Comparison of ENCODE assay signal across 27 cellular contexts in genomic region chr2:10514287-10514686, GRCh38.
DNase-seq lines count a peak whose midpoint lies in the region; ATAC-seq and TF ChIP-seq lines count a peak whose summit lies in the region.
"Had no signal": no experiment of that assay in that cellular context is flagged by ENCODE, and none has a peak within 500 bp of the region (broad histone marks: within the 10 kb centered on the region; RNA-seq: fewer than 3 reads in every experiment).

No MANE protein-coding gene starts in this region.

- no peak overlapping the region for H3K4me3 Mint-ChIP-seq in activated CD4-positive, alpha-beta memory T cell treated with anti-CD3 and anti-CD28 coated beads for 36 hours
- no peak overlapping the region for H3K4me3 Mint-ChIP-seq in activated CD4-positive, alpha-beta memory T cell treated with anti-CD3 and anti-CD28 coated beads, Interleukin-2, amount 10 ng/mL, durations not matched to agents 7 days and 5 days
- H3K4me3 Mint-ChIP-seq: activated CD4-positive, alpha-beta T cell treated with anti-CD3 and anti-CD28 coated beads for 36 hours; naive B cell had no signal

- no peak overlapping the region; the same call in 1 of the 2 replicates for H4K5ac ChIP-seq in IMR-90 (ENCODE audit: low read depth, low read length)

- peak overlapping the region; percentile 72; the same call in 1 of the 2 replicates for H2AK5ac ChIP-seq in IMR-90 (ENCODE audit: low read depth, low read length)

- H3K27ac ChIP-seq in IMR-90 (ENCODE audit: insufficient read depth, low read length), result no peak overlapping the region
- H3K27ac ChIP-seq in epithelial cell of prostate, result peak overlapping the region; percentile 94
- H3K27ac ChIP-seq in smooth muscle cell (ENCODE audit: low read depth), result peak overlapping the region; percentile 42
- H3K27ac ChIP-seq: cardiac muscle cell, right lobe of liver, transverse colon had no signal

- H3K9me3 ChIP-seq in IMR-90 (ENCODE audit: control insufficient read depth, insufficient read depth, low read length), result peaks cover 17% of the 10 kb centered on the region
- no peaks in the 10 kb centered on the region for H3K9me3 ChIP-seq in smooth muscle cell (replicated peaks; ENCODE audit: low read depth)
- H3K9me3 ChIP-seq: BE2C had no signal

- H3K9me3 Mint-ChIP-seq in activated CD4-positive, alpha-beta memory T cell treated with anti-CD3 and anti-CD28 coated beads for 36 hours, result peaks cover 29% of the 10 kb centered on the region
- H3K9me3 Mint-ChIP-seq in activated CD4-positive, alpha-beta memory T cell treated with anti-CD3 and anti-CD28 coated beads, Interleukin-2, amount 10 ng/mL, durations not matched to agents 7 days and 5 days, result peaks cover 18% of the 10 kb centered on the region

- no peaks in the 10 kb centered on the region for H3K4me1 Mint-ChIP-seq in activated CD4-positive, alpha-beta memory T cell treated with anti-CD3 and anti-CD28 coated beads for 36 hours (ENCODE audit: low read depth)
- H3K4me1 Mint-ChIP-seq in activated CD4-positive, alpha-beta memory T cell treated with anti-CD3 and anti-CD28 coated beads, Interleukin-2, amount 10 ng/mL, durations not matched to agents 7 days and 5 days, result no peaks in the 10 kb centered on the region
- H3K4me1 Mint-ChIP-seq: activated CD4-positive, alpha-beta T cell treated with anti-CD3 and anti-CD28 coated beads for 36 hours; IgD-negative memory B cell; naive B cell had no signal

- H4K20me1 ChIP-seq in IMR-90 (ENCODE audit: insufficient read depth, low read length), result no peaks in the 10 kb centered on the region
- no peaks in the 10 kb centered on the region for H4K20me1 ChIP-seq in smooth muscle cell (ENCODE audit: low read depth)

- H3K18ac ChIP-seq in IMR-90 (ENCODE audit: low read depth, low read length), result no peak overlapping the region

- POLR2A ChIA-PET in activated CD4-positive, alpha-beta memory T cell treated with anti-CD3 and anti-CD28 coated beads for 36 hours (lab: Charles Lee), result no interaction called here
- POLR2A ChIA-PET in activated CD4-positive, alpha-beta memory T cell treated with anti-CD3 and anti-CD28 coated beads, Interleukin-2, amount 10 ng/mL, durations not matched to agents 7 days and 5 days (lab: Charles Lee), result no interaction called here
- POLR2A ChIA-PET in IMR-90 (lab: Charles Lee; ENCODE audit: unreplicated experiment), result no interaction called here

- CTCF ChIA-PET in activated CD4-positive, alpha-beta memory T cell treated with anti-CD3 and anti-CD28 coated beads for 36 hours (lab: Charles Lee), result no interaction called here
- CTCF ChIA-PET in activated CD4-positive, alpha-beta memory T cell treated with anti-CD3 and anti-CD28 coated beads, Interleukin-2, amount 10 ng/mL, durations not matched to agents 7 days and 5 days (lab: Charles Lee), result interaction anchor here (0.7 kb wide), 1 partner anchor 10 kb away, joined by 3 read pairs; no protein-coding TSS in a partner anchor
- CTCF ChIA-PET in IMR-90 (lab: Yijun Ruan, JAX), result no interaction called here

- no peak overlapping the region for H3K27ac Mint-ChIP-seq in activated CD4-positive, alpha-beta memory T cell treated with anti-CD3 and anti-CD28 coated beads for 36 hours
- H3K27ac Mint-ChIP-seq in activated CD4-positive, alpha-beta memory T cell treated with anti-CD3 and anti-CD28 coated beads, Interleukin-2, amount 10 ng/mL, durations not matched to agents 7 days and 5 days, result no peak overlapping the region
- H3K27ac Mint-ChIP-seq: activated CD4-positive, alpha-beta T cell treated with anti-CD3 and anti-CD28 coated beads for 36 hours; IgD-negative memory B cell; naive B cell had no signal

- H3K4ac ChIP-seq in IMR-90 (ENCODE audit: low read depth, low read length), result peak overlapping the region; percentile 24; the same call in 1 of the 2 replicates

- H3K14ac ChIP-seq in IMR-90 (replicated peaks; ENCODE audit: low read depth, low read length), result no peak overlapping the region

- H3K79me2 ChIP-seq in smooth muscle cell (ENCODE audit: low read depth), result no peaks in the 10 kb centered on the region

- ATAC-seq in IMR-90 (ENCODE audit: low read depth) (no peak), HG03469 (IDR thresholded peaks at IDR 0.05; ENCODE audit: unreplicated experiment) (no peak)
- ATAC-seq: activated CD4-positive, alpha-beta T cell treated with anti-CD3 and anti-CD28 coated beads for 36 hours had no signal

- TF ChIP-seq CTCF in IMR-90 (conservative IDR thresholded peaks at IDR 0.05; ENCODE audit: low read depth, low read length) (no peak), smooth muscle cell (IDR thresholded peaks at IDR 0.05; ENCODE audit: borderline replicate concordance, insufficient read depth, poor library complexity, severe bottlenecking) (no peak)

- H2BK20ac ChIP-seq in IMR-90 (ENCODE audit: low read depth, low read length), result peak overlapping the region; percentile 52; the same call in 1 of the 2 replicates

- H3K23ac ChIP-seq in IMR-90 (ENCODE audit: low read depth, low read length), result 0 out of 2 replicates have a peak overlapping the region, but pooled peaks have one; percentile 27

- no peaks in the 10 kb centered on the region for H3F3A ChIP-seq in smooth muscle cell (ENCODE audit: low read depth)

- WGBS in IMR-90 (ENCODE audit: extremely low coverage in 2 of 2, insufficient read length in 1 of 2), 2 experiments, result no CpG with 5 or more reads among the region's 4 CpGs
- 97% methylated on average over 4 of the region's 4 CpGs for WGBS in smooth muscle cell (ENCODE audit: low lambda C conversion rate)

- peak overlapping the region; percentile 17 for H2BK120ac ChIP-seq in IMR-90 (ENCODE audit: low read depth, low read length)

- no peak overlapping the region for H3K9ac ChIP-seq in IMR-90 (ENCODE audit: low read depth, low read length)
- H3K9ac ChIP-seq in smooth muscle cell (ENCODE audit: low read depth), result no peak overlapping the region

- H2AFZ ChIP-seq in IMR-90 (replicated peaks; ENCODE audit: low read length, poor library complexity), result no peak overlapping the region
- H2AFZ ChIP-seq in smooth muscle cell (ENCODE audit: low read depth), result no peak overlapping the region

- no TSS peak for BruUV-seq in IMR-90 (replicated peaks; lab: Mats Ljungman, UMichigan)

- H3K27me3 Mint-ChIP-seq in activated CD4-positive, alpha-beta memory T cell treated with anti-CD3 and anti-CD28 coated beads for 36 hours, result no peaks in the 10 kb centered on the region
- H3K27me3 Mint-ChIP-seq in activated CD4-positive, alpha-beta memory T cell treated with anti-CD3 and anti-CD28 coated beads, Interleukin-2, amount 10 ng/mL, durations not matched to agents 7 days and 5 days, result peaks cover 10% of the 10 kb centered on the region
- H3K27me3 Mint-ChIP-seq: activated CD4-positive, alpha-beta T cell treated with anti-CD3 and anti-CD28 coated beads for 36 hours; IgD-negative memory B cell; naive B cell had no signal

- H3K36me3 ChIP-seq in IMR-90 (ENCODE audit: control insufficient read depth, insufficient read depth, low read length), result no peaks in the 10 kb centered on the region
- no peaks in the 10 kb centered on the region for H3K36me3 ChIP-seq in smooth muscle cell (ENCODE audit: low read depth)
- H3K36me3 ChIP-seq: BE2C, cardiac muscle cell, right lobe of liver, transverse colon had no signal

- H3K4me2 ChIP-seq in IMR-90 (ENCODE audit: low read depth, low read length) (no peak overlapping the region), smooth muscle cell (no peak overlapping the region)

- peak overlapping the region in 1 of 2 experiments; percentile 20; a peak in 1 of 4 replicates for H4K8ac ChIP-seq in IMR-90 (ENCODE audit: low read depth in 2 of 2, low read length in 2 of 2)

- H3K36me3 Mint-ChIP-seq in activated CD4-positive, alpha-beta memory T cell treated with anti-CD3 and anti-CD28 coated beads for 36 hours, result peaks cover 8% of the 10 kb centered on the region
- peaks cover 12% of the 10 kb centered on the region for H3K36me3 Mint-ChIP-seq in activated CD4-positive, alpha-beta memory T cell treated with anti-CD3 and anti-CD28 coated beads, Interleukin-2, amount 10 ng/mL, durations not matched to agents 7 days and 5 days (ENCODE audit: low read depth)

- H3K9me1 ChIP-seq in IMR-90 (ENCODE audit: insufficient read depth, low read length), result peaks cover 6% of the 10 kb centered on the region; the same call in 1 of the 2 replicates

- dilution Hi-C loops in IMR-90 (cut with HindIII; ENCODE audit: low sequenced_read_pairs, unreplicated experiment), result no loop called here

- DNase-seq in activated CD4-positive, alpha-beta memory T cell treated with anti-CD3 and anti-CD28 coated beads for 36 hours, result peak; percentile 3
- no peak for DNase-seq in activated CD4-positive, alpha-beta memory T cell treated with anti-CD3 and anti-CD28 coated beads, Interleukin-2, amount 10 ng/mL, durations not matched to agents 7 days and 5 days
- no peak for DNase-seq in IMR-90
- no peak for DNase-seq in epithelial cell of prostate (ENCODE audit: low read depth, low spot score)
- no peak for DNase-seq in smooth muscle cell (lab: John Stamatoyannopoulos, UW; ENCODE audit: unreplicated experiment)
- no peak for DNase-seq in NCI-H226
- DNase-seq in NCI-H1930 (lab: John Stamatoyannopoulos, UW), result no peak
- DNase-seq: 8988T; activated CD4-positive, alpha-beta T cell treated with anti-CD3 and anti-CD28 coated beads for 36 hours; activated gamma-delta T cell; BE2C; COR-L47; erythroblast; hypothalamus; MM.1S; naive B cell; NCI-H1436 treated with DMSO at 0.1 percent for 48 hours; NCI-H748 treated with DMSO at 0.1 percent for 48 hours; SHP77 treated with DMSO at 0.1 percent for 48 hours; stimulated activated CD4-positive, alpha-beta T cell treated with anti-CD3 and anti-CD28 coated beads, Interleukin-1b, Interleukin-23, amount 100 ng/mL, for 48 hours; stimulated activated naive CD4-positive, alpha-beta T cell treated with Interleukin-2 at 50 U/mL for 16 hours; T-helper 1 cell; transverse colon had no signal

- peaks cover 6% of the 10 kb centered on the region for H3K27me3 ChIP-seq in IMR-90 (ENCODE audit: control insufficient read depth, insufficient read depth, low read length)
- H3K27me3 ChIP-seq in smooth muscle cell (ENCODE audit: low read depth), result no peaks in the 10 kb centered on the region
- H3K27me3 ChIP-seq: BE2C, cardiac muscle cell, right lobe of liver, transverse colon had no signal

- no peak overlapping the region for H2AK9ac ChIP-seq in IMR-90 (replicated peaks; ENCODE audit: low read depth, low read length, poor library complexity)

- H3K4me3 ChIP-seq in IMR-90 (ENCODE audit: insufficient read depth, low read depth, low read length) (no peak overlapping the region), smooth muscle cell (no peak overlapping the region)
- H3K4me3 ChIP-seq: cardiac muscle cell, right lobe of liver, transverse colon had no signal

- intact Hi-C loops in activated CD4-positive, alpha-beta memory T cell treated with anti-CD3 and anti-CD28 coated beads for 36 hours (cut with micrococcal nuclease), result no loop called here
- intact Hi-C loops in IMR-90 (cut with micrococcal nuclease), result no loop called here

- no peaks in the 10 kb centered on the region; the same call in 1 of the 2 replicates for H3K4me1 ChIP-seq in IMR-90 (ENCODE audit: control insufficient read depth, insufficient read depth, low read length)
- no peaks in the 10 kb centered on the region for H3K4me1 ChIP-seq in smooth muscle cell (ENCODE audit: low read depth)
- H3K4me1 ChIP-seq: BE2C, right lobe of liver, transverse colon had no signal

- no peak for TF ChIP-seq POLR2A in IMR-90 (IDR thresholded peaks at IDR 0.05; ENCODE audit: low read depth, low read length)

- H2BK15ac ChIP-seq in IMR-90 (ENCODE audit: low read depth, low read length), result 0 out of 3 replicates have a peak overlapping the region, but pooled peaks have one; percentile 18

- H2BK5ac ChIP-seq in IMR-90 (ENCODE audit: low read depth, low read length, poor library complexity, severe bottlenecking), result no peak overlapping the region

- in situ Hi-C loops in IMR-90 (cut with MboI; ENCODE audit: low sequenced_read_pairs), result no loop called here

- H3K79me1 ChIP-seq in IMR-90 (ENCODE audit: low read depth in 1 of 2, low read length in 2 of 2), result no peaks in the 10 kb centered on the region

- no peak overlapping the region for H4K91ac ChIP-seq in IMR-90 (ENCODE audit: insufficient read depth, low read depth, low read length)

- no peak overlapping the region for H3K56ac ChIP-seq in IMR-90 (ENCODE audit: extremely low read depth, insufficient read depth, low read length)

- TF ChIP-seq RAD21 in IMR-90 (IDR thresholded peaks at IDR 0.05; ENCODE audit: low read length), result no peak
